ENCODE assay signal across 8 cellular contexts in the genomic region with DNA sequence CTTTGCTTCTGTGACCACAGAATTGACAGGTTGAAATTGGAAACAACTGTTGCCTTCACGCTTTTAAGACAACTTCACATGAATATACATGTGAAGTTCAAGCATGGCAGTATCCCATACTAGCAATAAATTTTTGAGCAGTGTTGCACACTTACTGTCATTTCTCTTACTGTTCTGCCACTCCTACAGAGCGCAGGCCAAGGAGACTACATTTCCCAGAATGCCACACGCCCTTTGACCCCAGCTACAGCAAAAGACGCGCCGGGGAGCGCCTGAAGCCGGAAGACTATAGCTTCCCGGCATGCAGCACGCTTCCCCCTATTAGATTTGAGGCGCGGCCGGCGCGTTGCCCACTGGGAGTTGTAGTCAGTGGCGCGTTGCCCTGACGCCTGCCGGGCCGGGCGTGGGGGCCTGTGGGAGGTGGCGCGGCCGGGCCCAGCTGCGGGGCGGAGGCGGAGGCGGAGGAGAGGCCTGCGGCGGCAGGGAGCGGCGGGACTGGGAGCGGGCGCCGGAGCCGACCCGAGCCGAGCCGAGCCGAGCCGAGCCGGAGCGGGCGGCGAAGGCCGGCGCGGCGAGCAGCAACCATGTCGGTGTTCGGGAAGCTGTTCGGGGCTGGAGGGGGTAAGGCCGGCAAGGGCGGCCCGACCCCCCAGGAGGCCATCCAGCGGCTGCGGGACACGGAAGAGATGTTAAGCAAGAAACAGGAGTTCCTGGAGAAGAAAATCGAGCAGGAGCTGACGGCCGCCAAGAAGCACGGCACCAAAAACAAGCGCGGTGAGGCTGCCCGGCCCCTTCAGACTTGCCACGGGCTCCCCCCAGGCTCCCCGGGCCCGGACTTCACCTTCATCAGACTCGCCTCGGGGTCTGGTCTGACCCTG. TPM values are rescaled to one million over a fixed set of nuclear protein-coding genes. Genes with fewer than 3 reads are reported as not detected.
DNase-seq lines count a peak whose midpoint lies in the region; ATAC-seq and TF ChIP-seq lines count a peak whose summit lies in the region.

A gene with protein sequence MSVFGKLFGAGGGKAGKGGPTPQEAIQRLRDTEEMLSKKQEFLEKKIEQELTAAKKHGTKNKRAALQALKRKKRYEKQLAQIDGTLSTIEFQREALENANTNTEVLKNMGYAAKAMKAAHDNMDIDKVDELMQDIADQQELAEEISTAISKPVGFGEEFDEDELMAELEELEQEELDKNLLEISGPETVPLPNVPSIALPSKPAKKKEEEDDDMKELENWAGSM (plus strand): TSS at position 464 of the 878 bp plus-strand sequence. CDS start 121 bp downstream, at position 585.

- H3K4me3 Mint-ChIP-seq in activated CD4-positive, alpha-beta T cell treated with anti-CD3 and anti-CD28 coated beads for 36 hours: peak within 1 kb of the TSS; percentile 83

- peak; percentile 96 to 98 for DNase-seq in AML-193 (lab: John Stamatoyannopoulos, UW)
- DNase-seq in NCI-H510A treated with DMSO at 0.1 percent for 48 hours (lab: John Stamatoyannopoulos, UW): peak; percentile 98
- DNase-seq in activated CD4-positive, alpha-beta T cell treated with anti-CD3 and anti-CD28 coated beads for 36 hours: peak; percentile 99
- peak; percentile 99 for DNase-seq in choroid plexus epithelial cell (ENCODE audit: low read depth)
- DNase-seq in kidney glomerular epithelial cell (lab: John Stamatoyannopoulos, UW): peak; percentile 97
- peak; percentile 89 to 94 for DNase-seq in stimulated activated CD4-positive, alpha-beta T cell treated with anti-CD3 and anti-CD28 coated beads, Interleukin-1b, Interleukin-23, amount 100 ng/mL, for 1 hour (ENCODE audit: low read depth in 2 of 2)

- no peak for TF ChIP-seq CTCF in choroid plexus epithelial cell (conservative IDR thresholded peaks at IDR 0.05; ENCODE audit: low read depth, low read length)

- H3K9me3 Mint-ChIP-seq in activated CD4-positive, alpha-beta T cell treated with anti-CD3 and anti-CD28 coated beads for 36 hours (ENCODE audit: low read depth): no peaks in the 10 kb centered on the region

- ATAC-seq in HG03439 (IDR thresholded peaks at IDR 0.05; ENCODE audit: unreplicated experiment): peak; percentile 97
- ATAC-seq in activated CD4-positive, alpha-beta T cell treated with anti-CD3 and anti-CD28 coated beads for 36 hours: peak; percentile 93

- H3K27me3 Mint-ChIP-seq in activated CD4-positive, alpha-beta T cell treated with anti-CD3 and anti-CD28 coated beads for 36 hours: no peaks in the 10 kb centered on the region

- TF ChIP-seq POLR2A in GM19193 (IDR thresholded peaks at IDR 0.05; ENCODE audit: extremely low read depth, insufficient read depth, insufficient read length): peak; percentile 56

- peaks cover 36% of the 10 kb centered on the region for H3K4me1 Mint-ChIP-seq in activated CD4-positive, alpha-beta T cell treated with anti-CD3 and anti-CD28 coated beads for 36 hours

- H3K27ac Mint-ChIP-seq in activated CD4-positive, alpha-beta T cell treated with anti-CD3 and anti-CD28 coated beads for 36 hours: peak within 1 kb of the TSS; percentile 89

- H3K36me3 Mint-ChIP-seq in activated CD4-positive, alpha-beta T cell treated with anti-CD3 and anti-CD28 coated beads for 36 hours (ENCODE audit: low read depth): peaks cover 15% of the 10 kb centered on the region

- H3K4me3 ChIP-seq in choroid plexus epithelial cell (ENCODE audit: low read depth, low read length): peak within 1 kb of the TSS; percentile 93

- CTCF ChIA-PET in activated CD4-positive, alpha-beta T cell treated with anti-CD3 and anti-CD28 coated beads for 36 hours (lab: Charles Lee): interaction anchor here (0.6 to 2.8 kb wide), 5 partner anchors 17 to 301 kb away, joined by 3 to 8 read pairs (median 5); a partner anchor contains a TSS

- intact Hi-C loops in activated CD4-positive, alpha-beta T cell treated with anti-CD3 and anti-CD28 coated beads for 36 hours (cut with DNase I, micrococcal nuclease): loop anchor here (1.0 to 2.0 kb wide), 14 partner anchors 79 to 1014 kb away; a partner anchor contains a TSS

- POLR2A ChIA-PET in activated CD4-positive, alpha-beta T cell treated with anti-CD3 and anti-CD28 coated beads for 36 hours (lab: Charles Lee): interaction anchor here (0.6 to 1.8 kb wide), 8 partner anchors 8 to 746 kb away, joined by 3 to 13 read pairs (median 4); a partner anchor contains a TSS

RNA-seq across cellular contexts. Expression of the gene that starts here (rescaled TPM):
- total RNA-seq in activated CD4-positive, alpha-beta T cell treated with anti-CD3 and anti-CD28 coated beads for 36 hours: 10 to 100 TPM; 86.0 to 94.1 TPM

Comparison
In these comparisons a context has a peak if more than half of its experiments do, and no peak if none do; other contexts are left out.
1. Peak in every context shown above with its lines: DNase-seq, ATAC-seq and H3K4me3 ChIP-seq.